8 cellular contexts compared by ENCODE assay signal in the genomic region with DNA sequence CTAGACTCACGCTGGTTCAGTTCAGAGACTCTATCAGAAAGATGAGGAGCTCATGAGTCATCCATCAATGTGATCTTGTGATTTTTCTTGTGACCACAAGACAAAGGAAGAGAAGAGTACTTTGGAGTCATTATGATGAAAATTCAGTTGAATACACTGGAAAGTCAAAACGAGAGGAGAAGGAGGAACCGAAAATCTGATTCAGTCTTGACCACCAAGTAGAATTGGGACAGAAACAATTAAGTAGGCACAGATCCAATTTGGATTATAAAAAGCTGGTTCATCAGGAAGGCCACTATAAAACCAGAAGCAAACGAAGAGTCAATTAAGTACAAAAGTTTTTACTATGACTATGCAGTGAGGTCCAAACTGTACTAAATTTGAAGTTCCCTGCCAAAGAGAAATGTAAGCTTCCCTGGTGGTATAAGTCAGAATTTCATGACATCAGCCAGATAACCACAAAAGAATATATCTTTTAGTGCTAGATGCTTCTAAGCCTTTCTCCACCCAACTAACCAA.
DNase-seq lines count a peak whose midpoint lies in the region; ATAC-seq and TF ChIP-seq lines count a peak whose summit lies in the region.

No MANE protein-coding gene starts in this region.

- in situ Hi-C loops in astrocyte of the spinal cord (cut with HindIII; ENCODE audit: low sequenced_read_pairs): no loop called here

- no peaks in the 10 kb centered on the region for H3K27me3 Mint-ChIP-seq in osteocyte (ENCODE audit: unreplicated experiment)

- H3K4me3 ChIP-seq in GM08714 (ENCODE audit: low read length) (peak overlapping the region; percentile 71; the same call in 1 of the 2 replicates), astrocyte of the spinal cord (ENCODE audit: low read depth, low read length) (no peak overlapping the region)

- no peaks in the 10 kb centered on the region for H3K36me3 Mint-ChIP-seq in osteocyte (ENCODE audit: unreplicated experiment)

- H3K27ac Mint-ChIP-seq in osteocyte (ENCODE audit: unreplicated experiment): peak overlapping the region; percentile 69

- peak; percentile 76 for DNase-seq in HS-5 (ENCODE audit: low read depth)
- peak; percentile 84 for DNase-seq in astrocyte of the spinal cord (ENCODE audit: low read depth, low spot score)
- no peak for DNase-seq in osteocyte (ENCODE audit: extremely low spot score, unreplicated experiment)
- no peak for DNase-seq in UCSD-AML1 (lab: John Stamatoyannopoulos, UW; ENCODE audit: unreplicated experiment)
- DNase-seq in left colon: no peak
- DNase-seq in middle frontal gyrus (ENCODE audit: extremely low spot score, low spot score): no peak

- H3K4me3 Mint-ChIP-seq in osteocyte (ENCODE audit: unreplicated experiment): no peak overlapping the region

- H3K9me3 Mint-ChIP-seq in osteocyte (ENCODE audit: unreplicated experiment): peaks cover 3% of the 10 kb centered on the region

- no peak for TF ChIP-seq CTCF in astrocyte of the spinal cord (IDR thresholded peaks at IDR 0.05; ENCODE audit: low read depth, low read length)
- peak; percentile 31 for TF ChIP-seq CTCF in osteocyte (IDR thresholded peaks at IDR 0.05)

- H3K4me1 Mint-ChIP-seq in osteocyte (ENCODE audit: unreplicated experiment): peaks cover 36% of the 10 kb centered on the region

- peak; percentile 57 for ATAC-seq in GM21447 (IDR thresholded peaks at IDR 0.05; ENCODE audit: unreplicated experiment)
- ATAC-seq in left colon: no peak

- intact Hi-C loops in left colon (cut with DNase I, micrococcal nuclease): no loop called here

Comparison
In these comparisons a context has a peak if more than half of its experiments do, and no peak if none do; other contexts are left out.
1. DNase-seq: peak in HS-5 (single experiment) and astrocyte of the spinal cord (single experiment); none in osteocyte (single experiment), UCSD-AML1 (single experiment), left colon (0 of 2) and middle frontal gyrus (single experiment).